Comparison of ENCODE assay signal across 20 cellular contexts in the genomic region with DNA sequence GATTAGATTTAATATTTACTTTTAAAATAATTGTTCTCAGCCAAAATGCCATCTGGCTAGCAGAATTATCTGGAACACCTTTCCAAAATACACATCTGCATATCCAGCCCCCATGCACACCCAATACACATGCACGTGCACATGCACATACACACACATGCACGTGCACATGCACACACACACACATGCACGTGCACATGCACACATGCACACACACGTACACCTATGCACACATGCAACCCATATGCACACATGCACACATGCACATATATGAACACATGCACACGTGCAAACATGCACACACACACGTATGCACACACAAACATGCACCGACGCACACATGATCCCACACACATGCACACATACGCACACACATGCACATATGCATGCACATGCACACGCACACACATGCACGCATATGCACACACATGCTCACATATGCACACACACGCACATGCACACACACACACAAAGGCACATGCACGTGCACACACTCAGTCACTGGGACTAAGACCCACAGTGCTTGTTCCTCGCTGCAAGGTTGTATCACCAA.
"Had no signal": no experiment of that assay in that cellular context is flagged by ENCODE, and none has a peak within 500 bp of the region (broad histone marks: within the 10 kb centered on the region; RNA-seq: fewer than 3 reads in every experiment).

No MANE protein-coding gene starts in this region.

- DNase-seq: activated effector memory CD4-positive, alpha-beta T cell treated with Interleukin-2 at 50 U/mL for 16 hours; activated naive CD4-positive, alpha-beta T cell treated with anti-CD3 and anti-CD28 coated beads for 36 hours; activated naive CD8-positive, alpha-beta T cell treated with anti-CD3 and anti-CD28 coated beads, Interleukin-2, amount 10 ng/mL, durations not matched to agents 7 days and 5 days; activated T-cell treated with anti-CD3 and anti-CD28 coated beads, Interleukin-2, amount 50 U/mL, for 72 hours; amniotic stem cell; cerebellar nuclear complex; cortex of kidney; endodermal cell; heart left ventricle; left colon; naive B cell; retina; stimulated activated CD4-positive, alpha-beta T cell treated with anti-CD3 and anti-CD28 coated beads, Interleukin-4, amount 100 ng/mL, for 1 hour; stimulated activated naive CD4-positive, alpha-beta T cell; T-helper 1 cell; testis; upper lobe of left lung had no signal

- H3K4me1 ChIP-seq: heart left ventricle, testis, upper lobe of left lung had no signal

- H3K4me3 ChIP-seq: heart left ventricle, testis, upper lobe of left lung had no signal

- H3K36me3 ChIP-seq: heart left ventricle, upper lobe of left lung had no signal

- H3K36me3 Mint-ChIP-seq: activated naive CD8-positive, alpha-beta T cell treated with anti-CD3 and anti-CD28 coated beads, Interleukin-2, amount 10 ng/mL, durations not matched to agents 7 days and 5 days had no signal

- H3K4me3 Mint-ChIP-seq: activated naive CD4-positive, alpha-beta T cell treated with anti-CD3 and anti-CD28 coated beads for 36 hours; activated naive CD8-positive, alpha-beta T cell treated with anti-CD3 and anti-CD28 coated beads, Interleukin-2, amount 10 ng/mL, durations not matched to agents 7 days and 5 days; activated T-cell treated with anti-CD3 and anti-CD28 coated beads, Interleukin-2, amount 50 U/mL, for 72 hours; endodermal cell; naive B cell had no signal

- H3K27ac Mint-ChIP-seq: activated naive CD4-positive, alpha-beta T cell treated with anti-CD3 and anti-CD28 coated beads for 36 hours; activated naive CD8-positive, alpha-beta T cell treated with anti-CD3 and anti-CD28 coated beads, Interleukin-2, amount 10 ng/mL, durations not matched to agents 7 days and 5 days; activated T-cell treated with anti-CD3 and anti-CD28 coated beads, Interleukin-2, amount 50 U/mL, for 72 hours; endodermal cell; naive B cell had no signal

- ATAC-seq: activated T-cell treated with anti-CD3 and anti-CD28 coated beads, Interleukin-2, amount 50 U/mL, for 72 hours; left colon had no signal

- H3K9me3 ChIP-seq: heart left ventricle, testis, upper lobe of left lung had no signal

- FAIRE-seq: keratinocyte, TTC549 had no signal

- H3K9me3 Mint-ChIP-seq: activated naive CD4-positive, alpha-beta T cell treated with anti-CD3 and anti-CD28 coated beads for 36 hours; activated naive CD8-positive, alpha-beta T cell treated with anti-CD3 and anti-CD28 coated beads, Interleukin-2, amount 10 ng/mL, durations not matched to agents 7 days and 5 days; endodermal cell had no signal

- H3K4me1 Mint-ChIP-seq: activated naive CD8-positive, alpha-beta T cell treated with anti-CD3 and anti-CD28 coated beads, Interleukin-2, amount 10 ng/mL, durations not matched to agents 7 days and 5 days; naive B cell had no signal

- H3K27ac ChIP-seq: epithelial cell of prostate, heart left ventricle, testis, upper lobe of left lung had no signal

- H3K27me3 ChIP-seq: heart left ventricle, testis, upper lobe of left lung had no signal
